8 cellular contexts compared by ENCODE assay signal in the genomic region with DNA sequence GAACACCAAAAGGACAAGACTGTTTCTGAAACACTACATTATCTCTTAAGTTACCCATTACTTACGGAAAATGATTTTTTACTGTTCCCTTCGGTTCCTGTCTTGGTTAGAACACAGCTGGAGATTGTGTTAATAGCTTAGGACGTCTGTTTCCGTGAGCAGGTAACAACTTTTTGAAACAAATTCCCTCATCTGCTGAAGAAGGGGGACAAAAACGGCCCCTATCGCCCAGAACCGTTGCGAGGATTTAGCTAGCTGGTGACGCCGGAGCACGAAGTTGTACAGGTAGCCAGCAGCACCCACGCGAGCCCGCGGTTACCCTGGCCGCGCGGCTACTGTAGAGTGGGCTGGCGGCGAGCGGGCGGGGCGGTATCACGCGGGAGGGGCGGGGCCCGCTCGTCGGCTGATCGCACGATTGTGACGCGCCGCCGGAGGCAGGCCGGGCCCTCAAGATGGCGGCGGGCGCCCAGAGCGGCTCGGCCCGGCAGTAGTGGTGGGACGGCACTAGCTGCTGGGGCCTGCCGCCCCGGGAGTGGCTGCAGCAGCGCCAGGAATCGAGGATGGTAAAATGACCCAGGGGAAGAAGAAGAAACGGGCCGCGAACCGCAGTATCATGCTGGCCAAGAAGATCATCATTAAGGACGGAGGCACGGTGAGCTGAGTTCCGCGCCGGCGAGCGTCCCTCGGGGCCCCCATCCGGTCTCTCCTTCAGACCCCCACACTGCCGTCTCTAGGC.
A peak's percentile ranks its signal among the peaks of the same experiment; 100 is the strongest.
DNase-seq lines count a peak whose midpoint lies in the region; ATAC-seq and TF ChIP-seq lines count a peak whose summit lies in the region.

No MANE protein-coding gene starts in this region.

- H2AFZ ChIP-seq in HCT116 (ENCODE audit: low read depth, low read length, poor library complexity, severe bottlenecking) (no peak overlapping the region), MM.1S (ENCODE audit: low read length) (peak overlapping the region; percentile 61), osteoblast (ENCODE audit: low read length) (peak overlapping the region; percentile 93)

- H3K4me2 ChIP-seq in HCT116 (ENCODE audit: low read length), result peak overlapping the region; percentile 79
- H3K4me2 ChIP-seq in MM.1S (ENCODE audit: low read depth, low read length), result peak overlapping the region; percentile 63; the same call in 1 of the 2 replicates
- peak overlapping the region; percentile 92 for H3K4me2 ChIP-seq in osteoblast (ENCODE audit: insufficient read depth, low read length)

- CTCF ChIA-PET in HCT116 (lab: Charles Lee), result no interaction called here

- 1% methylated on average over 23 to 61 of the region's 61 CpGs for WGBS in testis, 2 donors

- BruUV-seq in HCT116 (replicated peaks; lab: Mats Ljungman, UMichigan), result no TSS peak

- RAD21 ChIA-PET in HCT116 (lab: Charles Lee; ENCODE audit: low non-redundant PET in 1 of 2, low total read pairs in 2 of 2, uncharacterized antibody in 2 of 2, unreplicated experiment in 2 of 2), result interaction anchor here (0.6 kb wide), 2 partner anchors 139 to 295 kb away, joined by 3 to 5 read pairs; no protein-coding TSS in a partner anchor

- H3K27me3 ChIP-seq in HCT116 (ENCODE audit: insufficient read depth, low read length), result no peaks in the 10 kb centered on the region
- H3K27me3 ChIP-seq in MM.1S (replicated peaks; ENCODE audit: insufficient read depth, low read length), result no peaks in the 10 kb centered on the region
- H3K27me3 ChIP-seq in osteoblast (ENCODE audit: insufficient read depth, low read length), result no peaks in the 10 kb centered on the region
- H3K27me3 ChIP-seq in testis, result no peaks in the 10 kb centered on the region

- H3K4me3 ChIP-seq in HCT116 (replicated peaks in 1 of 2; ENCODE audit: low read depth in 1 of 2, low read length in 2 of 2) (peak overlapping the region; percentile 62 to 75), MM.1S (ENCODE audit: low read length) (peak overlapping the region; percentile 76), osteoblast (ENCODE audit: insufficient read depth, low read length) (peak overlapping the region; percentile 97), testis (peak overlapping the region; percentile 92 to 96)

- H4K20me1 ChIP-seq in HCT116 (ENCODE audit: insufficient read depth), result no peaks in the 10 kb centered on the region
- no peaks in the 10 kb centered on the region for H4K20me1 ChIP-seq in MM.1S (ENCODE audit: insufficient read depth, low read length)
- H4K20me1 ChIP-seq in osteoblast (ENCODE audit: insufficient read depth, low read length), result peaks cover 19% of the 10 kb centered on the region

- H3K36me3 ChIP-seq in HCT116 (ENCODE audit: control insufficient read depth in 1 of 2, insufficient read depth in 2 of 2, low read length in 2 of 2) (no peaks in the 10 kb centered on the region), MM.1S (replicated peaks; ENCODE audit: insufficient read depth, low read length) (no peaks in the 10 kb centered on the region), osteoblast (ENCODE audit: insufficient read depth, low read length) (no peaks in the 10 kb centered on the region), testis (ENCODE audit: low read depth, missing control alignments) (no peaks in the 10 kb centered on the region)

- DNase-seq in GM04504 (ENCODE audit: low read depth) (peak; percentile 60), HCT116 (ENCODE audit: low read depth, low spot score) (peak; percentile 45), MM.1S (peak; percentile 78), SK-N-DZ (ENCODE audit: low spot score) (peak; percentile 72), glomerular visceral epithelial cell (ENCODE audit: extremely low spot score) (peak; percentile 87), osteoblast (ENCODE audit: insufficient read length, low spot score, missing footprints) (peak; percentile 98), testis (peak; percentile 94)
- peak; percentile 90 for DNase-seq in activated naive CD4-positive, alpha-beta T cell treated with anti-CD3 and anti-CD28 coated beads, Interleukin-2, amount 50 U/mL, for 16 hours

- ATAC-seq in HCT116, result peak; percentile 87

- peaks cover 0 to 24% of the 10 kb centered on the region in 2 experiments; a peak in 2 of 4 replicates for H3K4me1 ChIP-seq in HCT116 (ENCODE audit: control insufficient read depth in 1 of 2, insufficient read depth in 2 of 2, low read length in 2 of 2)
- no peaks in the 10 kb centered on the region for H3K4me1 ChIP-seq in MM.1S (ENCODE audit: low read length)
- peaks cover 17% of the 10 kb centered on the region for H3K4me1 ChIP-seq in osteoblast (ENCODE audit: insufficient read depth, low read length)
- peaks cover 8% of the 10 kb centered on the region for H3K4me1 ChIP-seq in testis

- TF ChIP-seq CTCF in HCT116 (IDR thresholded peaks at IDR 0.05 in 2 of 3, conservative IDR thresholded peaks at IDR 0.05 in 1 of 3; ENCODE audit: borderline replicate concordance in 1 of 3, insufficient read depth in 1 of 3, low read depth in 2 of 3, low read length in 2 of 3) (no peak), MM.1S (IDR thresholded peaks at IDR 0.05; ENCODE audit: low read length) (no peak), osteoblast (IDR thresholded peaks at IDR 0.05; ENCODE audit: extremely low read depth, low read depth, low read length) (no peak), testis (IDR thresholded peaks at IDR 0.05) (no peak)

- TF ChIP-seq RAD21 in HCT116 (IDR thresholded peaks at IDR 0.05; ENCODE audit: low read depth), result no peak

- H3K9me3 ChIP-seq in HCT116 (ENCODE audit: control insufficient read depth in 1 of 2, insufficient read depth in 1 of 2, low read depth in 1 of 2, low read length in 2 of 2), result no peaks in the 10 kb centered on the region
- H3K9me3 ChIP-seq in MM.1S (replicated peaks; ENCODE audit: insufficient read depth, low read length), result no peaks in the 10 kb centered on the region
- no peaks in the 10 kb centered on the region for H3K9me3 ChIP-seq in osteoblast (ENCODE audit: low read depth, low read length)
- H3K9me3 ChIP-seq in testis, result no peaks in the 10 kb centered on the region

- intact Hi-C loops in HCT116 (cut with micrococcal nuclease), result no loop called here
- intact Hi-C loops in testis (cut with DNase I; ENCODE audit: low total_unique reads), result loop anchor here (5.0 kb wide), 1 partner anchor 94 kb away; the partner anchor contains the start of genes SASS6 and TRMT13

- peak overlapping the region; percentile 88 for H3K27ac ChIP-seq in HCT116 (ENCODE audit: low read depth, low read length)
- peak overlapping the region; percentile 87 for H3K27ac ChIP-seq in MM.1S (ENCODE audit: low read length)
- H3K27ac ChIP-seq in osteoblast (ENCODE audit: low read depth, low read length), result peak overlapping the region; percentile 93
- H3K27ac ChIP-seq in testis, result peak overlapping the region; percentile 98 to 99

- peak; percentile 76 for TF ChIP-seq POLR2A in HCT116 (IDR thresholded peaks at IDR 0.05; ENCODE audit: borderline replicate concordance, extremely low read depth, insufficient read depth, insufficient read length)
- TF ChIP-seq POLR2A in testis (IDR thresholded peaks at IDR 0.05), result peak; percentile 85

- POLR2A ChIA-PET in HCT116 (lab: Charles Lee), result no interaction called here

- H3K79me2 ChIP-seq in HCT116 (ENCODE audit: insufficient read depth, low read length) (peaks cover 58% of the 10 kb centered on the region), MM.1S (ENCODE audit: low read length) (peaks cover 59% of the 10 kb centered on the region), osteoblast (ENCODE audit: insufficient read depth, low read length) (peaks cover 61% of the 10 kb centered on the region)

- H3F3A ChIP-seq in MM.1S (ENCODE audit: insufficient read depth, low read length), result peaks cover 9% of the 10 kb centered on the region

- H3K9ac ChIP-seq in HCT116 (ENCODE audit: low read length) (peak overlapping the region; percentile 82), MM.1S (ENCODE audit: low read length) (peak overlapping the region; percentile 94)

- H3K9me2 ChIP-seq in HCT116 (ENCODE audit: insufficient read depth), result no peaks in the 10 kb centered on the region
- no peaks in the 10 kb centered on the region for H3K9me2 ChIP-seq in MM.1S (replicated peaks; ENCODE audit: insufficient read depth, low read length)

TF ChIP-seq in HCT116, 20 proteins besides CTCF, POLR2A, EP300 and RAD21 (continues in another document):
- TF ChIP-seq, protein P1, sequence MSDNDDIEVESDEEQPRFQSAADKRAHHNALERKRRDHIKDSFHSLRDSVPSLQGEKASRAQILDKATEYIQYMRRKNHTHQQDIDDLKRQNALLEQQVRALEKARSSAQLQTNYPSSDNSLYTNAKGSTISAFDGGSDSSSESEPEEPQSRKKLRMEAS (IDR thresholded peaks at IDR 0.05), result peak; percentile 71
- TF ChIP-seq ATF3 (IDR thresholded peaks at IDR 0.05) (no peak), TCF7L2 (IDR thresholded peaks at IDR 0.05; ENCODE audit: borderline replicate concordance, extremely low read depth, insufficient read depth, insufficient read length) (peak; percentile 48), EGR1 (IDR thresholded peaks at IDR 0.05; ENCODE audit: low read depth) (no peak), CBX3 (IDR thresholded peaks at IDR 0.05; ENCODE audit: low read depth) (peak; percentile 33; the same call in 1 of the 2 replicates)
- TF ChIP-seq, protein P2, sequence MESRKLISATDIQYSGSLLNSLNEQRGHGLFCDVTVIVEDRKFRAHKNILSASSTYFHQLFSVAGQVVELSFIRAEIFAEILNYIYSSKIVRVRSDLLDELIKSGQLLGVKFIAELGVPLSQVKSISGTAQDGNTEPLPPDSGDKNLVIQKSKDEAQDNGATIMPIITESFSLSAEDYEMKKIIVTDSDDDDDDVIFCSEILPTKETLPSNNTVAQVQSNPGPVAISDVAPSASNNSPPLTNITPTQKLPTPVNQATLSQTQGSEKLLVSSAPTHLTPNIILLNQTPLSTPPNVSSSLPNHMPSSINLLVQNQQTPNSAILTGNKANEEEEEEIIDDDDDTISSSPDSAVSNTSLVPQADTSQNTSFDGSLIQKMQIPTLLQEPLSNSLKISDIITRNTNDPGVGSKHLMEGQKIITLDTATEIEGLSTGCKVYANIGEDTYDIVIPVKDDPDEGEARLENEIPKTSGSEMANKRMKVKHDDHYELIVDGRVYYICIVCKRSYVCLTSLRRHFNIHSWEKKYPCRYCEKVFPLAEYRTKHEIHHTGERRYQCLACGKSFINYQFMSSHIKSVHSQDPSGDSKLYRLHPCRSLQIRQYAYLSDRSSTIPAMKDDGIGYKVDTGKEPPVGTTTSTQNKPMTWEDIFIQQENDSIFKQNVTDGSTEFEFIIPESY (IDR thresholded peaks at IDR 0.05; ENCODE audit: extremely low read depth, insufficient replicate concordance, low read length), result peak; percentile 56

Comparison
In these comparisons a context has a peak if more than half of its experiments do, and no peak if none do; other contexts are left out.
1. Peak in every context shown above with its lines: DNase-seq, ATAC-seq, H3K4me3 ChIP-seq and H3K27ac ChIP-seq.
2. DNase-seq: peak in every context shown above with its lines; median percentile 98 in osteoblast; 94 in testis; 90 in activated naive CD4-positive, alpha-beta T cell treated with anti-CD3 and anti-CD28 coated beads, Interleukin-2, amount 50 U/mL, for 16 hours; 87 in glomerular visceral epithelial cell; 78 in MM.1S; 72 in SK-N-DZ; 60 in GM04504; 45 in HCT116.